ENCODE assay signal across 18 cellular contexts in the genomic region with DNA sequence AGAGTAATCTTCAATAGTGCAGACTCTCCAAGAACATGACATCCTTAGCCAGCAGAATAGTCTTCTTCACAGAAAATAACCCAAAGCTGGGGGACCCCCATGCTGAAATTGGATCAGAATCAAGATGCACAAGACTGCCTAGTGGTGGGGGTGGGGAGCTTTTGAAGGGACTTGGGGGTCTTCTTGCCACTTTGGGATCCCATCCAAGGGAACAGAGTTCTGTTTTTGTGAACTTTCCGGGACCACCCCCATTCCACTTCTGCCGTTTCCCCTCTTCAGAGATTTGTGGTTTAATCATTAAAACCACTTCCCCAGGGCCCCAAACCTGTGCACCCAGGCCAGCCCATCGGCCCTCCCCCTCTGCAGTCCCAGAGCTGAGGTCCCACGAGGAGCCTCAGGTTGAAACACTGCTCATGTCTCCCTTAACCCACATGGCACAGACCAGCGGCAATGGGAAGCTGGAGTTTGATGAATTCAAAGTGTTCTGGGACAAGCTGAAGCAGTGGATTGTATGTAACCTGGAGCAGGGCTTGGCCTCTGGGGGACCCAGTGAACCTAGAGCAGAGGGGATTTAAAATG. TPM values are rescaled to one million over a fixed set of nuclear protein-coding genes. Genes with fewer than 3 reads are reported as not detected.
"Had no signal": no experiment of that assay in that cellular context is flagged by ENCODE, and none has a peak within 500 bp of the region (broad histone marks: within the 10 kb centered on the region; RNA-seq: fewer than 3 reads in every experiment).

No MANE protein-coding gene starts in this region.

- H3K4me1 ChIP-seq: testis had no signal

- H3K9me3 ChIP-seq: ovary, testis, tibial nerve had no signal

- DNase-seq: effector memory CD8-positive, alpha-beta T cell; foreskin melanocyte; mesendoderm; naive thymus-derived CD4-positive, alpha-beta T cell; ovary; right cardiac atrium; small intestine; stimulated activated CD4-positive, alpha-beta T cell treated with anti-CD3 and anti-CD28 coated beads, Interleukin-12 subunit alpha, Interleukin-12 subunit beta, amount 100 ng/mL, for 4 hours; stimulated activated naive CD4-positive, alpha-beta T cell treated with Interleukin-2 at 50 U/mL for 16 hours; testis had no signal

- H3K36me3 ChIP-seq: ovary, tibial nerve had no signal

- H3K36me3 Mint-ChIP-seq: naive thymus-derived CD4-positive, alpha-beta T cell had no signal

- ATAC-seq: effector memory CD8-positive, alpha-beta T cell; naive thymus-derived CD4-positive, alpha-beta T cell; right cardiac atrium had no signal

- H3K27ac Mint-ChIP-seq: dendritic cell treated with granulocyte-macrophage colony-stimulating factor and Interleukin-4, amounts not matched to agents 40 ng/mL and 50 ng/mL, for 4 days; effector memory CD8-positive, alpha-beta T cell; naive thymus-derived CD4-positive, alpha-beta T cell had no signal

- H3K27me3 ChIP-seq: hepatocyte, ovary, testis, tibial nerve had no signal

- H3K27ac ChIP-seq: hepatocyte, ovary, testis, tibial nerve had no signal

- H3K4me3 ChIP-seq: hepatocyte, ovary, testis, tibial nerve had no signal

- H3K9me3 Mint-ChIP-seq: dendritic cell treated with granulocyte-macrophage colony-stimulating factor and Interleukin-4, amounts not matched to agents 40 ng/mL and 50 ng/mL, for 4 days; effector memory CD8-positive, alpha-beta T cell; naive thymus-derived CD4-positive, alpha-beta T cell had no signal

- H3K4me3 Mint-ChIP-seq: dendritic cell treated with granulocyte-macrophage colony-stimulating factor and Interleukin-4, amounts not matched to agents 40 ng/mL and 50 ng/mL, for 4 days; effector memory CD8-positive, alpha-beta T cell; naive thymus-derived CD4-positive, alpha-beta T cell had no signal

- H3K4me1 Mint-ChIP-seq: naive thymus-derived CD4-positive, alpha-beta T cell had no signal

RNA-seq across cellular contexts. Expression of a gene that starts 44.9 kb away (rescaled TPM):
- total RNA-seq: epithelial cell of proximal tubule; liver; lung microvascular endothelial cell; mononuclear cell; naive thymus-derived CD4-positive, alpha-beta T cell; posterior vena cava had no signal
